ENCODE assay signal across 17 cellular contexts in the genomic region with DNA sequence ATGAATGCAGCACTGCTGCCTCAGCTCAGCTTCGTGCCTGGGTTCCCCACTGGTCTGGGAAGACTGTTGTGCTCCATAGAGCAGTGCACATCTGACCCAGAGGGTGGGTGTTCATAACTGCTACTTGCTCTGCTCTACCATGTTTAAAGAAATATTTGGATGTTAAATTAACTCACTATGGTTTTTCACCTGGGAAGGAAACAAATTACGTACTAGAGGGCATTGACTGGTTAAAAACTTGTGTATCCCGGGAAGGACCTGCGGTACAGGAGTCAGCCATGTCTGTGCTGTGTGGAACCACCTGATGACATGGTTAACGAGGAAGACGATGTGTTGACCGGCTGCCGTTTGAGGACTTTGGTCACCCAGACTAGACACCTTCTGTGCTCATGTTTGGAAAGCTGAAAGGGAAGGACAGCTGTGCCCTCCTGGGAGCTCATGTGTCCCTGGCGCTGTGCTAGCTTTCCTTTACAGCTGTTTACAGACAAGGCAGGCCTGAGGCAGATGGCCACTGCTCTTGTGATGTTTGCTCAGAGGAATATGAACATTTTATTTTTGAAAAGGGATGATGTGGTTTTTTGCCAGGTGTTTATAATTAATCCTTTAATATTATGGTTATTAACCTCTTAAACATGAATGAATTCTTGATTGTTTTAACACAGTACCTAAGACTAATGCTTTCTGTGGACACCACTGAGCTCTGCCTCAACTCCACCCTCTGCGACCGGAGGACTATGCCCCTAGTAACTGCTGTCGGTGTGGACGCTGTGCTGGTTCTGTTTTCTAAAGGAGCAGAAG. TPM values are rescaled to one million over a fixed set of nuclear protein-coding genes. Genes with fewer than 3 reads are reported as not detected.
DNase-seq lines count a peak whose midpoint lies in the region; TF ChIP-seq lines count a peak whose summit lies in the region.
"Had no signal": no experiment of that assay in that cellular context is flagged by ENCODE, and none has a peak within 500 bp of the region (broad histone marks: within the 10 kb centered on the region; RNA-seq: fewer than 3 reads in every experiment).

No MANE protein-coding gene starts in this region.

- POLR2A ChIA-PET in MCF 10A (lab: Yijun Ruan, JAX), result interaction anchor here (0.7 to 4.0 kb wide), 7 partner anchors 11 to 447 kb away, joined by 3 to 23 read pairs (median 3); a partner anchor contains a TSS

- TF ChIP-seq CTCF in MCF 10A (IDR thresholded peaks at IDR 0.05; ENCODE audit: unreplicated experiment), result no peak
- TF ChIP-seq CTCF in breast epithelium (IDR thresholded peaks at IDR 0.05), result no peak
- TF ChIP-seq CTCF in VCaP (conservative IDR thresholded peaks at IDR 0.05), result no peak
- no peak for TF ChIP-seq CTCF in vagina (IDR thresholded peaks at IDR 0.05)
- TF ChIP-seq CTCF in tibial artery (IDR thresholded peaks at IDR 0.05), result no peak

- no peaks in the 10 kb centered on the region for H3K36me3 ChIP-seq in breast epithelium
- H3K36me3 ChIP-seq in muscle layer of duodenum (ENCODE audit: control insufficient read depth in 1 of 2, insufficient read depth in 2 of 2, low read length in 2 of 2), result peaks cover 39% of the 10 kb centered on the region in 2 donors
- peaks cover 0 to 35% of the 10 kb centered on the region in 2 donors for H3K36me3 ChIP-seq in vagina
- peaks cover 25 to 50% (median 33%) of the 10 kb centered on the region in 3 donors for H3K36me3 ChIP-seq in tibial artery

- CTCF ChIA-PET in MCF 10A (lab: Yijun Ruan, JAX), result interaction anchor here (0.6 to 3.8 kb wide), 3 partner anchors 8 to 67 kb away, joined by 3 to 16 read pairs (median 3); no protein-coding TSS in a partner anchor

- DNase-seq in MCF 10A (ENCODE audit: unreplicated experiment) (no peak), breast epithelium (ENCODE audit: low spot score in 2 of 2) (no peak), vagina (ENCODE audit: extremely low spot score in 2 of 2) (no peak), tibial artery (no peak), NCI-H345 (lab: John Stamatoyannopoulos, UW) (no peak), epidermal melanocyte (ENCODE audit: insufficient read length, low spot score) (no peak)
- DNase-seq: activated CD4-positive, alpha-beta T cell treated with anti-CD3 and anti-CD28 coated beads, Interleukin-2, amount 10 ng/mL, durations not matched to agents 24 days and 14 days; activated T-cell treated with anti-CD3 and anti-CD28 coated beads, Interleukin-2, amount 50 U/mL, for 72 hours; adrenal gland; HFFc6; hypothalamus; MG63; PC-3 had no signal

- H3K4me1 Mint-ChIP-seq in MCF 10A (ENCODE audit: insufficient read depth, unreplicated experiment), result peaks cover 25% of the 10 kb centered on the region

- TSS peak; percentile 14 for BruUV-seq in MCF 10A (replicated peaks; lab: Mats Ljungman, UMichigan)

- H3K9me3 ChIP-seq in breast epithelium (no peaks in the 10 kb centered on the region), muscle layer of duodenum (ENCODE audit: control insufficient read depth in 1 of 2, low read length in 2 of 2) (no peaks in the 10 kb centered on the region), vagina (no peaks in the 10 kb centered on the region), tibial artery (no peaks in the 10 kb centered on the region)
- H3K9me3 ChIP-seq: adrenal gland, esophagus muscularis mucosa, MG63 had no signal

- peaks cover 58% of the 10 kb centered on the region for H3K36me3 Mint-ChIP-seq in MCF 10A (ENCODE audit: insufficient read depth, unreplicated experiment)

- no peaks in the 10 kb centered on the region for H3K9me3 Mint-ChIP-seq in MCF 10A (ENCODE audit: unreplicated experiment)
- H3K9me3 Mint-ChIP-seq: activated CD4-positive, alpha-beta T cell treated with anti-CD3 and anti-CD28 coated beads, Interleukin-2, amount 10 ng/mL, durations not matched to agents 24 days and 14 days; activated T-cell treated with anti-CD3 and anti-CD28 coated beads, Interleukin-2, amount 50 U/mL, for 72 hours; HFFc6; T-helper 2 cell treated with Interferon-gamma antibody and Interleukin-4, amounts not matched to agents 5 μg/mL and 100 μg/mL, for 36 hours had no signal

- no peaks in the 10 kb centered on the region for H3K4me1 ChIP-seq in breast epithelium
- H3K4me1 ChIP-seq in muscle layer of duodenum (ENCODE audit: control insufficient read depth in 1 of 2, insufficient read depth in 2 of 2, low read length in 2 of 2), result peaks cover 0 to 5% of the 10 kb centered on the region in 2 donors
- peaks cover 40% of the 10 kb centered on the region for H3K4me1 ChIP-seq in vagina
- H3K4me1 ChIP-seq in tibial artery, result peaks cover 0 to 16% (median 13%) of the 10 kb centered on the region in 4 donors
- H3K4me1 ChIP-seq: adrenal gland had no signal

- H3K27ac ChIP-seq in breast epithelium (peak overlapping the region in 1 of 2 donors; percentile 67), VCaP (peak overlapping the region; percentile 89), muscle layer of duodenum (ENCODE audit: low read length) (peak overlapping the region; percentile 42), vagina (peak overlapping the region; percentile 9), tibial artery (no peak overlapping the region)
- H3K27ac ChIP-seq: adrenal gland, esophagus muscularis mucosa had no signal

- intact Hi-C loops in MCF 10A (cut with micrococcal nuclease) (loop anchor here (5.0 kb wide), 1 partner anchor 35 kb away; a partner anchor contains a TSS), breast epithelium (cut with DNase I; ENCODE audit: low total_unique reads) (no loop called here), vagina (cut with DNase I) (no loop called here), tibial artery (cut with DNase I; ENCODE audit: low total_unique reads) (no loop called here)

- no peaks in the 10 kb centered on the region for H3K27me3 Mint-ChIP-seq in MCF 10A (ENCODE audit: insufficient read depth, unreplicated experiment)

- peak overlapping the region; percentile 49 for H3K27ac Mint-ChIP-seq in MCF 10A (ENCODE audit: low read depth, unreplicated experiment)
- H3K27ac Mint-ChIP-seq: activated CD4-positive, alpha-beta T cell treated with anti-CD3 and anti-CD28 coated beads, Interleukin-2, amount 10 ng/mL, durations not matched to agents 24 days and 14 days; activated T-cell treated with anti-CD3 and anti-CD28 coated beads, Interleukin-2, amount 50 U/mL, for 72 hours; HFFc6; T-helper 2 cell treated with Interferon-gamma antibody and Interleukin-4, amounts not matched to agents 5 μg/mL and 100 μg/mL, for 36 hours had no signal

- TF ChIP-seq POLR2A in breast epithelium (IDR thresholded peaks at IDR 0.05) (no peak), vagina (IDR thresholded peaks at IDR 0.05) (no peak)

- no peak overlapping the region for H3K4me3 Mint-ChIP-seq in MCF 10A (ENCODE audit: unreplicated experiment)
- H3K4me3 Mint-ChIP-seq: activated CD4-positive, alpha-beta T cell treated with anti-CD3 and anti-CD28 coated beads, Interleukin-2, amount 10 ng/mL, durations not matched to agents 24 days and 14 days; activated T-cell treated with anti-CD3 and anti-CD28 coated beads, Interleukin-2, amount 50 U/mL, for 72 hours; HFFc6; T-helper 2 cell treated with Interferon-gamma antibody and Interleukin-4, amounts not matched to agents 5 μg/mL and 100 μg/mL, for 36 hours had no signal

- H3K4me3 ChIP-seq in breast epithelium, result no peak overlapping the region
- no peak overlapping the region for H3K4me3 ChIP-seq in muscle layer of duodenum (ENCODE audit: low read depth in 1 of 2, low read length in 2 of 2)
- H3K4me3 ChIP-seq in vagina, result no peak overlapping the region
- no peak overlapping the region for H3K4me3 ChIP-seq in tibial artery
- H3K4me3 ChIP-seq: adrenal gland, esophagus muscularis mucosa, MG63 had no signal

- H3K27me3 ChIP-seq in breast epithelium (no peaks in the 10 kb centered on the region), muscle layer of duodenum (ENCODE audit: low read depth, low read length) (no peaks in the 10 kb centered on the region), vagina (no peaks in the 10 kb centered on the region), tibial artery (no peaks in the 10 kb centered on the region)
- H3K27me3 ChIP-seq: adrenal gland, esophagus muscularis mucosa, MG63 had no signal

RNA-seq across cellular contexts. Expression of a gene that starts 14.3 kb away (rescaled TPM):
- total RNA-seq in MCF 10A (2022) (1.1 and 1.3 TPM in 2 replicates), breast epithelium (1 to 10 TPM; 1.6 to 3.3 (median 2.2) TPM), vagina (not detected)

RNA-seq across cellular contexts. Expression of a gene that starts 29.4 kb away (rescaled TPM):
- total RNA-seq in MCF 10A (2022) (49.2 and 57.3 TPM in 2 replicates), breast epithelium (10 to 100 TPM; 37.6 to 59.0 (median 46.2) TPM), vagina (61.9 TPM)

RNA-seq across cellular contexts. Expression of a gene that starts 35.5 kb away (rescaled TPM):
- 74.0 and 76.1 TPM in 2 replicates for total RNA-seq in MCF 10A (2022)
- total RNA-seq in breast epithelium, result 10 to 100 TPM; 36.8 to 46.5 (median 42.3) TPM
- 37.6 TPM for total RNA-seq in vagina

RNA-seq across cellular contexts. Expression of a gene that starts 49.2 kb away (rescaled TPM):
- total RNA-seq in MCF 10A (2022) (20.6 and 24.9 TPM in 2 replicates), breast epithelium (10 to 100 TPM; 35.8 to 59.9 (median 52.4) TPM), vagina (34.9 TPM)

Comparison
In these comparisons a context has a peak if more than half of its experiments do, and no peak if none do; other contexts are left out.
1. H3K27ac ChIP-seq: peak in VCaP (single experiment), muscle layer of duodenum (single experiment) and vagina (single experiment); none in tibial artery (0 of 2).